ENCODE assay signal across 8 cellular contexts in genomic region chr16:70453891-70454220, GRCh38. TPM values are rescaled to one million over a fixed set of nuclear protein-coding genes. Genes with fewer than 3 reads are reported as not detected.
DNase-seq lines count a peak whose midpoint lies in the region; ATAC-seq and TF ChIP-seq lines count a peak whose summit lies in the region.

No MANE protein-coding gene starts in this region.

- no peaks in the 10 kb centered on the region for H3K9me3 ChIP-seq in spleen

- peak overlapping the region; percentile 94 for H3K4me3 Mint-ChIP-seq in activated naive CD4-positive, alpha-beta T cell treated with anti-CD3 and anti-CD28 coated beads, Interleukin-2, amount 50 U/mL, for 24 hours

- peaks cover 6 to 42% (median 23%) of the 10 kb centered on the region in 6 donors for H3K4me1 ChIP-seq in spleen

- DNase-seq in BJ (ENCODE audit: low read depth) (no peak), spleen (no peak), DMS79 treated with DMSO at 0.1 percent for 48 hours (lab: John Stamatoyannopoulos, UW) (no peak), KG1 (lab: John Stamatoyannopoulos, UW) (no peak)

- intact Hi-C loops in spleen (cut with DNase I; ENCODE audit: low total_unique reads), result loop anchor here (10.0 kb wide), 1 partner anchor 49 kb away; no protein-coding TSS in a partner anchor

- TF ChIP-seq POLR2A in spleen (IDR thresholded peaks at IDR 0.05), result no peak

- no peaks in the 10 kb centered on the region for H3K36me3 ChIP-seq in BJ (ENCODE audit: control insufficient read depth, insufficient read depth, low read length)
- H3K36me3 ChIP-seq in spleen, result no peaks in the 10 kb centered on the region

- no peaks in the 10 kb centered on the region for H3K9me3 Mint-ChIP-seq in activated naive CD4-positive, alpha-beta T cell treated with anti-CD3 and anti-CD28 coated beads, Interleukin-2, amount 50 U/mL, for 24 hours

- POLR2A ChIA-PET in BJ (lab: Charles Lee), result interaction anchor here (0.6 to 0.7 kb wide), 3 partner anchors 105 to 1209 kb away, joined by 3 to 19 read pairs (median 15); no protein-coding TSS in a partner anchor

- WGBS in spleen, 5 donors, result 0 to 1% (median 1%) methylated on average over 7 of the region's 7 CpGs

- H3K4me1 Mint-ChIP-seq in activated naive CD4-positive, alpha-beta T cell treated with anti-CD3 and anti-CD28 coated beads, Interleukin-2, amount 50 U/mL, for 24 hours, result peaks cover 25% of the 10 kb centered on the region

- H3K36me3 Mint-ChIP-seq in activated naive CD4-positive, alpha-beta T cell treated with anti-CD3 and anti-CD28 coated beads, Interleukin-2, amount 50 U/mL, for 24 hours, result no peaks in the 10 kb centered on the region

- CTCF ChIA-PET in BJ (lab: Yijun Ruan, JAX), result interaction anchor here (0.6 to 1.5 kb wide), 6 partner anchors 8 to 128 kb away, joined by 3 to 4 read pairs (median 3); no protein-coding TSS in a partner anchor

- peak; percentile 5 for ATAC-seq in HG02588 (IDR thresholded peaks at IDR 0.05; ENCODE audit: unreplicated experiment)
- ATAC-seq in GM21423 (IDR thresholded peaks at IDR 0.05; ENCODE audit: unreplicated experiment), result no peak

- no peaks in the 10 kb centered on the region for H3K27me3 ChIP-seq in BJ (ENCODE audit: control insufficient read depth, insufficient read depth, low read length)
- H3K27me3 ChIP-seq in spleen (replicated peaks in 1 of 7), result peaks cover 0 to 8% (median 0%) of the 10 kb centered on the region in 7 donors

- no peaks in the 10 kb centered on the region for H3K27me3 Mint-ChIP-seq in activated naive CD4-positive, alpha-beta T cell treated with anti-CD3 and anti-CD28 coated beads, Interleukin-2, amount 50 U/mL, for 24 hours

- H3K27ac ChIP-seq in spleen, result peak overlapping the region; percentile 91 to 98 (median 96)

- H3K27ac Mint-ChIP-seq in activated naive CD4-positive, alpha-beta T cell treated with anti-CD3 and anti-CD28 coated beads, Interleukin-2, amount 50 U/mL, for 24 hours, result peak overlapping the region; percentile 90

- TF ChIP-seq CTCF in BJ (IDR thresholded peaks at IDR 0.05; ENCODE audit: insufficient read depth, low read depth, low read length) (no peak), spleen (IDR thresholded peaks at IDR 0.05 in 8 of 11, conservative IDR thresholded peaks at IDR 0.05 in 3 of 11) (no peak)

- peak overlapping the region; percentile 71 for H3K4me3 ChIP-seq in BJ (ENCODE audit: low read depth, low read length)
- peak overlapping the region; percentile 75 for H3K4me3 ChIP-seq in iPS-11a (ENCODE audit: low read depth, low read length)
- H3K4me3 ChIP-seq in spleen, result peak overlapping the region; percentile 75 to 98 (median 86)

RNA-seq across cellular contexts. Expression of gene FCSK, which starts 0.5 kb away (rescaled TPM):
- polyA plus RNA-seq in BJ (2011; rRNA removed) (4.7 and 9.0 TPM in 2 replicates), spleen (10 to 100 TPM in 2 of 3 donors, 1 to 10 TPM in 1; 8.1 to 18.6 (median 16.7) TPM)
- 7.4 and 8.4 TPM in 2 replicates for polyA minus RNA-seq in BJ (2011; rRNA and poly(A)+ RNA removed)
- 10 to 100 TPM; 20.8 to 31.9 (median 27.1) TPM for total RNA-seq in spleen

RNA-seq across cellular contexts. Expression of gene ST3GAL2, which starts 15.0 kb away (rescaled TPM):
- polyA plus RNA-seq in BJ (2011; rRNA removed) (20.3 and 24.7 TPM in 2 replicates), spleen (10 to 100 TPM in 1 of 3 donors, 1 to 10 TPM in 2; 5.2 to 16.5 (median 7.2) TPM)
- 33.0 and 40.4 TPM in 2 replicates for polyA minus RNA-seq in BJ (2011; rRNA and poly(A)+ RNA removed)
- total RNA-seq in spleen, result 10 to 100 TPM; 33.1 to 66.9 (median 48.1) TPM
